In the genomic region with DNA sequence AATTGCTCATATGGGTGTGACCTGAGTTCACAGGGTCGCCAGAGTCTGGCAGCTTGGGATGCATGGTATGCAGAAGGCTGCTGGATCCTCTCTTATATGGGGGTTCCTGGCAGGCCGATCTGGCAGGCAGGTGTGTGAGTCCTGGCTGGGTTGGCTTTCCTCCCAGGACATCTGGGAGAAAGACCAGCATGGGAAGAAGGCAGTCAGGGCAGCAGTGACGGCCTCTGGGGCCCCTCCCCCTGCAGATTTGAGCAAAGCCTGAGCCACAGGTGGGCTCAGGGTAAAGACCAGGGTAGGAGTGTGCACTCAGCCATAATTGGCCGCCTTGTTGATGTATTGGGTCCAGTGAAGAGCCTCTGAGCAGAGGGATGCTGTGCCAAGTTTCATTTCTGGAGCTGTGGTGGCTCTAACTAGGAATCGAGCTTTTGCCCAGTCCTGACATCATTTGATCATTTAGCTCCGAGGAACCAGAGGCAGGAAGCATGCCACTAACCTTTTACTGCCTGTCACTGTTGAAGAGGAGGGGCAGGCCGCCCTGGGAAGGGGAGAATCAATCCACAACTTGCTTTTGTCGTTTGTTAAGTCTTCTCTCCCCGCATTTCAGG, we compare ENCODE assay signal across 14 cellular contexts.
A peak's percentile ranks its signal among the peaks of the same experiment; 100 is the strongest.
DNase-seq lines count a peak whose midpoint lies in the region; ATAC-seq and TF ChIP-seq lines count a peak whose summit lies in the region.
"Had no signal": no experiment of that assay in that cellular context is flagged by ENCODE, and none has a peak within 500 bp of the region (broad histone marks: within the 10 kb centered on the region; RNA-seq: fewer than 3 reads in every experiment).

No MANE protein-coding gene starts in this region.

- H3K4me1 ChIP-seq in CD8-positive, alpha-beta T cell (ENCODE audit: insufficient read depth, low read length): no peaks in the 10 kb centered on the region

- no peak overlapping the region for H3K4me3 ChIP-seq in CD8-positive, alpha-beta T cell (ENCODE audit: low read depth, low read length)
- H3K4me3 ChIP-seq: BLaER1 treated with 17β-estradiol and CSF1 and Interleukin-3, amounts not matched to agents 10 nM and 100 nM; SK-N-MC had no signal

- H3K9me3 Mint-ChIP-seq in CD8-positive, alpha-beta T cell: no peaks in the 10 kb centered on the region
- no peaks in the 10 kb centered on the region for H3K9me3 Mint-ChIP-seq in activated CD4-positive, alpha-beta memory T cell treated with anti-CD3 and anti-CD28 coated beads, Interleukin-2, amount 10 ng/mL, durations not matched to agents 7 days and 5 days
- H3K9me3 Mint-ChIP-seq: activated T-cell treated with anti-CD3 and anti-CD28 coated beads, Interleukin-2, amount 50 U/mL, for 24 hours had no signal

- no peak for DNase-seq in CD8-positive, alpha-beta T cell
- DNase-seq in NCI-H2029 (lab: John Stamatoyannopoulos, UW): peak; percentile 70
- DNase-seq in astrocyte of the hippocampus (ENCODE audit: low read depth, low spot score): peak; percentile 60
- peak; percentile 86 for DNase-seq in medulla oblongata (ENCODE audit: extremely low spot score)
- DNase-seq in activated gamma-delta T cell treated with Interleukin-2 at 50 U/mL for 16 hours: no peak
- DNase-seq in activated CD4-positive, alpha-beta memory T cell treated with anti-CD3 and anti-CD28 coated beads, Interleukin-2, amount 10 ng/mL, durations not matched to agents 7 days and 5 days: no peak
- DNase-seq: activated T-cell treated with anti-CD3 and anti-CD28 coated beads, Interleukin-2, amount 50 U/mL, for 24 hours; GDM1; NCI-H526; stimulated activated naive CD4-positive, alpha-beta T cell had no signal

- no peaks in the 10 kb centered on the region for H3K27me3 Mint-ChIP-seq in CD8-positive, alpha-beta T cell (ENCODE audit: low read depth)
- H3K27me3 Mint-ChIP-seq in activated CD4-positive, alpha-beta memory T cell treated with anti-CD3 and anti-CD28 coated beads, Interleukin-2, amount 10 ng/mL, durations not matched to agents 7 days and 5 days: no peaks in the 10 kb centered on the region
- H3K27me3 Mint-ChIP-seq: activated T-cell treated with anti-CD3 and anti-CD28 coated beads, Interleukin-2, amount 50 U/mL, for 24 hours had no signal

- no peaks in the 10 kb centered on the region for H3K9me3 ChIP-seq in CD8-positive, alpha-beta T cell (ENCODE audit: low read length)

- intact Hi-C loops in CD8-positive, alpha-beta T cell (cut with DNase I, micrococcal nuclease): no loop called here

- H3K27me3 ChIP-seq in CD8-positive, alpha-beta T cell (ENCODE audit: insufficient read depth, low read length): no peaks in the 10 kb centered on the region
- H3K27me3 ChIP-seq: BLaER1 treated with 17β-estradiol and CSF1 and Interleukin-3, amounts not matched to agents 10 nM and 100 nM had no signal

- no peak overlapping the region for H3K4me3 Mint-ChIP-seq in CD8-positive, alpha-beta T cell
- H3K4me3 Mint-ChIP-seq in activated CD4-positive, alpha-beta memory T cell treated with anti-CD3 and anti-CD28 coated beads, Interleukin-2, amount 10 ng/mL, durations not matched to agents 7 days and 5 days: no peak overlapping the region
- H3K4me3 Mint-ChIP-seq: activated T-cell treated with anti-CD3 and anti-CD28 coated beads, Interleukin-2, amount 50 U/mL, for 24 hours had no signal

- no peaks in the 10 kb centered on the region for H3K36me3 ChIP-seq in CD8-positive, alpha-beta T cell (ENCODE audit: insufficient read depth, low read length)

- TF ChIP-seq CTCF in CD8-positive, alpha-beta T cell (IDR thresholded peaks at IDR 0.05): no peak

- H3K36me3 Mint-ChIP-seq in CD8-positive, alpha-beta T cell: peaks cover 6% of the 10 kb centered on the region
- no peaks in the 10 kb centered on the region for H3K36me3 Mint-ChIP-seq in activated CD4-positive, alpha-beta memory T cell treated with anti-CD3 and anti-CD28 coated beads, Interleukin-2, amount 10 ng/mL, durations not matched to agents 7 days and 5 days (ENCODE audit: low read depth)

- no peak for ATAC-seq in CD8-positive, alpha-beta T cell
- ATAC-seq in GM18520 (IDR thresholded peaks at IDR 0.05; ENCODE audit: unreplicated experiment): no peak
- no peak for ATAC-seq in HG03571 (IDR thresholded peaks at IDR 0.05; ENCODE audit: unreplicated experiment)

- H3K4me1 Mint-ChIP-seq in CD8-positive, alpha-beta T cell (ENCODE audit: low read depth): peaks cover 2% of the 10 kb centered on the region
- no peaks in the 10 kb centered on the region for H3K4me1 Mint-ChIP-seq in activated CD4-positive, alpha-beta memory T cell treated with anti-CD3 and anti-CD28 coated beads, Interleukin-2, amount 10 ng/mL, durations not matched to agents 7 days and 5 days

- POLR2A ChIA-PET in CD8-positive, alpha-beta T cell (lab: Charles Lee): no interaction called here
- POLR2A ChIA-PET in activated CD4-positive, alpha-beta memory T cell treated with anti-CD3 and anti-CD28 coated beads, Interleukin-2, amount 10 ng/mL, durations not matched to agents 7 days and 5 days (lab: Charles Lee): no interaction called here

- H3K27ac Mint-ChIP-seq in CD8-positive, alpha-beta T cell: peak overlapping the region; percentile 11
- H3K27ac Mint-ChIP-seq in activated CD4-positive, alpha-beta memory T cell treated with anti-CD3 and anti-CD28 coated beads, Interleukin-2, amount 10 ng/mL, durations not matched to agents 7 days and 5 days: no peak overlapping the region
- H3K27ac Mint-ChIP-seq: activated T-cell treated with anti-CD3 and anti-CD28 coated beads, Interleukin-2, amount 50 U/mL, for 24 hours had no signal

- CTCF ChIA-PET in CD8-positive, alpha-beta T cell (lab: Charles Lee): interaction anchor here (1.1 kb wide), 1 partner anchor 9 kb away, joined by 3 read pairs; no protein-coding TSS in a partner anchor
- CTCF ChIA-PET in activated CD4-positive, alpha-beta memory T cell treated with anti-CD3 and anti-CD28 coated beads, Interleukin-2, amount 10 ng/mL, durations not matched to agents 7 days and 5 days (lab: Charles Lee): no interaction called here

- no peak overlapping the region for H3K27ac ChIP-seq in CD8-positive, alpha-beta T cell (ENCODE audit: low read depth, low read length)
- H3K27ac ChIP-seq: SK-N-MC had no signal

Comparison
In these comparisons a context has a peak if more than half of its experiments do, and no peak if none do; other contexts are left out.
1. DNase-seq: peak in NCI-H2029 (single experiment), astrocyte of the hippocampus (single experiment) and medulla oblongata (single experiment); none in CD8-positive, alpha-beta T cell (0 of 7), activated gamma-delta T cell treated with Interleukin-2 at 50 U/mL for 16 hours (single experiment) and activated CD4-positive, alpha-beta memory T cell treated with anti-CD3 and anti-CD28 coated beads, Interleukin-2, amount 10 ng/mL, durations not matched to agents 7 days and 5 days (single experiment).